11 cellular contexts compared by ENCODE assay signal in genomic region chr9:33239922-33240321, GRCh38. TPM values are rescaled to one million over a fixed set of nuclear protein-coding genes. Genes with fewer than 3 reads are reported as not detected.
DNase-seq lines count a peak whose midpoint lies in the region; ATAC-seq and TF ChIP-seq lines count a peak whose summit lies in the region.
"Had no signal": no experiment of that assay in that cellular context is flagged by ENCODE, and none has a peak within 500 bp of the region (broad histone marks: within the 10 kb centered on the region; RNA-seq: fewer than 3 reads in every experiment).

SPINK4 (plus strand) TSS chr9:33240167; CDS start chr9:33240209, 42 bp downstream.

- ATAC-seq in gastrocnemius medialis (peak; percentile 57 to 70), GM19397 (IDR thresholded peaks at IDR 0.05; ENCODE audit: unreplicated experiment) (no peak)

- H3K27ac ChIP-seq in HEK293 (ENCODE audit: extremely low read depth, low read depth, low read length) (peak within 1 kb of the TSS; percentile 56; the same call in 1 of the 2 replicates), RWPE1 (peak within 1 kb of the TSS; percentile 18), gastrocnemius medialis (peak within 1 kb of the TSS in 3 of 4 donors; percentile 39 to 54 (median 45))

- DNase-seq in RWPE1 (ENCODE audit: low spot score) (no peak), cardiac septum (ENCODE audit: low spot score) (peak; percentile 72), gastrocnemius medialis (peak in 1 of 2 donors; percentile 63), AG08395 (ENCODE audit: low spot score) (no peak)
- no peak for DNase-seq in activated CD4-positive, alpha-beta T cell treated with anti-CD3 and anti-CD28 coated beads for 48 hours
- DNase-seq: amygdala, midbrain, NCI-H774 had no signal

- TF ChIP-seq CTCF in HEK293 (tag by site-specific recombination; IDR thresholded peaks at IDR 0.05) (no peak), RWPE1 (conservative IDR thresholded peaks at IDR 0.05; ENCODE audit: low read depth) (no peak), gastrocnemius medialis (IDR thresholded peaks at IDR 0.05 in 4 of 5, conservative IDR thresholded peaks at IDR 0.05 in 1 of 5) (no peak)

- H3K4me1 ChIP-seq in HEK293 (ENCODE audit: control insufficient read depth, insufficient read depth, low read length) (peaks cover 5% of the 10 kb centered on the region), gastrocnemius medialis (peaks cover 13 to 14% of the 10 kb centered on the region in 2 donors)

- H3K36me3 ChIP-seq in HEK293 (ENCODE audit: control insufficient read depth in 2 of 2, insufficient read depth in 1 of 2, low read length in 2 of 2) (no peaks in the 10 kb centered on the region), gastrocnemius medialis (no peaks in the 10 kb centered on the region)

- H3K4me3 ChIP-seq in HEK293 (ENCODE audit: low read depth, low read length): no peak within 1 kb of the TSS
- H3K4me3 ChIP-seq in gastrocnemius medialis: no peak within 1 kb of the TSS
- H3K4me3 ChIP-seq: smooth muscle cell had no signal

- H3K27me3 ChIP-seq in gastrocnemius medialis: no peaks in the 10 kb centered on the region

- in situ Hi-C loops in gastrocnemius medialis (cut with MboI; ENCODE audit: low sequenced_read_pairs in 4 of 4): no loop called here

- CTCF ChIA-PET in HEK293 (lab: Yijun Ruan, JAX) (interaction anchor here (1.6 to 2.3 kb wide), 2 partner anchors 14 to 44 kb away, joined by 4 to 8 read pairs; no protein-coding TSS in a partner anchor), RWPE1 (lab: Yijun Ruan, JAX) (no interaction called here)

- POLR2A ChIA-PET in HEK293 (lab: Yijun Ruan, JAX) (interaction anchor here (1.2 to 1.7 kb wide), 2 partner anchors 34 to 50 kb away, joined by 3 to 8 read pairs; partner anchors contain the start of gene NFX1), RWPE1 (lab: Yijun Ruan, JAX; ENCODE audit: low non-redundant PET) (no interaction called here)

- TF ChIP-seq POLR2A in gastrocnemius medialis (IDR thresholded peaks at IDR 0.05): no peak

- no peaks in the 10 kb centered on the region for H3K9me3 ChIP-seq in HEK293 (ENCODE audit: control insufficient read depth, insufficient read depth, low read depth, low read length)
- H3K9me3 ChIP-seq in gastrocnemius medialis: no peaks in the 10 kb centered on the region

- intact Hi-C loops in cardiac septum (cut with DNase I) (no loop called here), gastrocnemius medialis (cut with DNase I; ENCODE audit: low total_unique reads) (no loop called here)

TF ChIP-seq in HEK293, 187 proteins besides CTCF, POLR2A, EP300 and RAD21:
- TF ChIP-seq ZNF585B (tag by site-specific recombination; IDR thresholded peaks at IDR 0.05) (no peak), ZXDB (tag by site-specific recombination; IDR thresholded peaks at IDR 0.05) (0 out of 2 replicates have a peak, but pooled peaks have one; percentile 47), TCF7L2 (IDR thresholded peaks at IDR 0.05; ENCODE audit: borderline replicate concordance, low read depth, low read length) (peak; percentile 36; the same call in 1 of the 2 replicates), GFI1B (tag by site-specific recombination; IDR thresholded peaks at IDR 0.05) (no peak), ZBTB17 (tag by site-specific recombination; IDR thresholded peaks at IDR 0.05) (peak; percentile 66; the same call in 1 of the 2 replicates), ZNF335 (tag by site-specific recombination; conservative IDR thresholded peaks at IDR 0.05) (peak; percentile 45), ZNF621 (tag by site-specific recombination; IDR thresholded peaks at IDR 0.05) (no peak), ZSCAN23 (tag by site-specific recombination; IDR thresholded peaks at IDR 0.05) (no peak)

RNA-seq across cellular contexts. Expression of gene SPINK4, which starts in this region (rescaled TPM):
- not detected for total RNA-seq in cardiac septum
- total RNA-seq in gastrocnemius medialis: not detected
- total RNA-seq: smooth muscle cell had no signal

Comparison
In these comparisons a context has a peak if more than half of its experiments do, and no peak if none do; other contexts are left out.
1. Peak in DNase-seq in cardiac septum; RNA of the gene not detected or under 1 TPM.
2. Peak in ATAC-seq and H3K27ac ChIP-seq in gastrocnemius medialis; RNA of the gene not detected or under 1 TPM.